12 cellular contexts compared by ENCODE assay signal in genomic region chr2:104332733-104333132, GRCh38.
DNase-seq lines count a peak whose midpoint lies in the region; ATAC-seq, FAIRE-seq and TF ChIP-seq lines count a peak whose summit lies in the region.
"Had no signal": no experiment of that assay in that cellular context is flagged by ENCODE, and none has a peak within 500 bp of the region (broad histone marks: within the 10 kb centered on the region; RNA-seq: fewer than 3 reads in every experiment).

No MANE protein-coding gene starts in this region.

- H3K36me3 ChIP-seq in bronchial epithelial cell (ENCODE audit: control insufficient read depth, insufficient read depth, low read length) (no peaks in the 10 kb centered on the region), BE2C (no peaks in the 10 kb centered on the region)
- H3K36me3 ChIP-seq: suprapubic skin had no signal

- H3K9me3 ChIP-seq in BE2C, result no peaks in the 10 kb centered on the region
- H3K9me3 ChIP-seq: suprapubic skin had no signal

- TF ChIP-seq POLR2A in NB4 (IDR thresholded peaks at IDR 0.05; ENCODE audit: extremely low read depth, insufficient read length), result no peak

- ATAC-seq in HG03442 (IDR thresholded peaks at IDR 0.05; ENCODE audit: unreplicated experiment) (no peak), GM21737 (IDR thresholded peaks at IDR 0.05; ENCODE audit: unreplicated experiment) (no peak), HG03571 (IDR thresholded peaks at IDR 0.05; ENCODE audit: unreplicated experiment) (no peak)
- ATAC-seq: activated T-helper 17 cell treated with anti-CD3 and anti-CD28 coated beads, Interleukin-2, amount 50 U/mL, for 72 hours had no signal

- no peaks in the 10 kb centered on the region for H3K27me3 ChIP-seq in bronchial epithelial cell (ENCODE audit: control insufficient read depth, insufficient read depth, low read length)
- no peaks in the 10 kb centered on the region for H3K27me3 ChIP-seq in BE2C
- H3K27me3 ChIP-seq: suprapubic skin had no signal

- TF ChIP-seq CTCF in NB4 (IDR thresholded peaks at IDR 0.05; ENCODE audit: low read depth, low read length), result no peak
- TF ChIP-seq CTCF in bronchial epithelial cell (IDR thresholded peaks at IDR 0.05; ENCODE audit: insufficient read depth, low read length, severe bottlenecking), result no peak
- no peak for TF ChIP-seq CTCF in BE2C (IDR thresholded peaks at IDR 0.05; ENCODE audit: low read depth, low read length)

- H3K4me1 ChIP-seq in BE2C, result no peaks in the 10 kb centered on the region
- H3K4me1 ChIP-seq: suprapubic skin had no signal

- DNase-seq in Caki2 (ENCODE audit: low read depth), result peak; percentile 3
- DNase-seq in NB4 (ENCODE audit: low read depth), result peak; percentile 7
- peak; percentile 23 for DNase-seq in bronchial epithelial cell (ENCODE audit: low read depth)
- DNase-seq in left kidney (ENCODE audit: low read depth, low spot score), result peak; percentile 5
- DNase-seq in BE2C, result no peak
- DNase-seq: activated CD4-positive, alpha-beta memory T cell treated with anti-CD3 and anti-CD28 coated beads, Interleukin-2, amount 10 ng/mL, durations not matched to agents 7 days and 5 days; NCI-H1436 treated with DMSO at 0.1 percent for 48 hours had no signal

- in situ Hi-C loops in Caki2 (cut with HindIII; ENCODE audit: low pct_unique_long_range_greater_than_20kb, low sequenced_read_pairs), result no loop called here

- FAIRE-seq in bronchial epithelial cell (lab: Jason Lieb, UNC), result no peak

- no peak overlapping the region for H3K4me3 ChIP-seq in NB4 (ENCODE audit: low read depth, low read length)
- H3K4me3 ChIP-seq in bronchial epithelial cell (ENCODE audit: low read depth, low read length), result no peak overlapping the region
- no peak overlapping the region for H3K4me3 ChIP-seq in BE2C (ENCODE audit: low read depth, low read length)
- H3K4me3 ChIP-seq: suprapubic skin had no signal
